ENCODE assay signal across 24 cellular contexts in genomic region chr12:3351731-3352130, GRCh38.
"Had no signal": no experiment of that assay in that cellular context is flagged by ENCODE, and none has a peak within 500 bp of the region (broad histone marks: within the 10 kb centered on the region; RNA-seq: fewer than 3 reads in every experiment).

No MANE protein-coding gene starts in this region.

- DNase-seq: activated CD4-positive, alpha-beta memory T cell treated with anti-CD3 and anti-CD28 coated beads, Interleukin-2, amount 10 ng/mL, durations not matched to agents 7 days and 5 days; activated CD4-positive, alpha-beta T cell treated with anti-CD3 and anti-CD28 coated beads for 36 hours; activated CD4-positive, alpha-beta T cell treated with anti-CD3 and anti-CD28 coated beads, Interleukin-2, amount 10 ng/mL, durations not matched to agents 24 days and 14 days; activated CD4-positive, CD25-positive, alpha-beta regulatory T cell; activated CD4-positive, CD25-positive, alpha-beta regulatory T cell treated with anti-CD3 and anti-CD28 coated beads, Interleukin-2, amount 50 U/mL, for 72 hours; activated CD8-positive, alpha-beta memory T cell treated with anti-CD3 and anti-CD28 coated beads, Interleukin-2, amount 50 U/mL, for 48 hours; activated naive CD4-positive, alpha-beta T cell treated with anti-CD3 and anti-CD28 coated beads for 36 hours; activated naive CD8-positive, alpha-beta T cell treated with anti-CD3 and anti-CD28 coated beads for 36 hours; activated naive CD8-positive, alpha-beta T cell treated with anti-CD3 and anti-CD28 coated beads, Interleukin-2, amount 50 U/mL, for 24 hours; activated T-cell treated with anti-CD3 and anti-CD28 coated beads for 4 hours; activated T-cell treated with anti-CD3 and anti-CD28 coated beads, Interleukin-2, amount 50 U/mL, for 24 hours; activated T-cell treated with anti-CD3 and anti-CD28 coated beads, Interleukin-2, amount 50 U/mL, for 72 hours; adrenal gland; amygdala; body of pancreas; cortex of kidney; dermis blood vessel endothelial cell; effector CD8-positive, alpha-beta T cell; esophagus squamous epithelium; foreskin melanocyte; T-helper 2 cell had no signal

- H3K27me3 ChIP-seq: adrenal gland, body of pancreas had no signal

- H3K36me3 ChIP-seq: adrenal gland, cardiac muscle cell, esophagus squamous epithelium, gastroesophageal sphincter had no signal

- H3K4me1 ChIP-seq: adrenal gland, esophagus squamous epithelium, gastroesophageal sphincter had no signal

- H3K27ac ChIP-seq: adrenal gland, body of pancreas, cardiac muscle cell, epithelial cell of prostate, esophagus squamous epithelium, gastroesophageal sphincter had no signal

- H3K4me3 ChIP-seq: adrenal gland, body of pancreas, cardiac muscle cell, esophagus squamous epithelium, gastroesophageal sphincter had no signal

- H3K9me3 ChIP-seq: adrenal gland, body of pancreas, esophagus squamous epithelium had no signal
